8 cellular contexts compared by ENCODE assay signal in genomic region chr5:121018004-121018403, GRCh38.
"Had no signal": no experiment of that assay in that cellular context is flagged by ENCODE, and none has a peak within 500 bp of the region (broad histone marks: within the 10 kb centered on the region; RNA-seq: fewer than 3 reads in every experiment).

No MANE protein-coding gene starts in this region.

- H3K27ac Mint-ChIP-seq: GM23338, HFFc6, IgD-negative memory B cell had no signal

- H2AFZ ChIP-seq: GM23338 had no signal

- H3K9me3 Mint-ChIP-seq: GM23338 had no signal

- H3K4me2 ChIP-seq: GM23338, KMS-11 had no signal

- H3K4me1 Mint-ChIP-seq: IgD-negative memory B cell had no signal

- H3K4me1 ChIP-seq: HAP-1 had no signal

- H3K4me3 ChIP-seq: GM23338, HAP-1 had no signal

- H3K36me3 ChIP-seq: HAP-1 had no signal

- ATAC-seq: GM23338, HCT116, HepG2 had no signal

- H3K9me3 ChIP-seq: HAP-1 had no signal

- H3K27me3 Mint-ChIP-seq: IgD-negative memory B cell had no signal

- H3K27ac ChIP-seq: HL-60, KMS-11 had no signal

- H3K4me3 Mint-ChIP-seq: GM23338, HFFc6, IgD-negative memory B cell had no signal

- DNase-seq: HFFc6 had no signal

- H3K36me3 Mint-ChIP-seq: IgD-negative memory B cell had no signal

- H3K9ac ChIP-seq: KMS-11 had no signal
